In genomic region chr16:89993971-89994370, GRCh38 we compare ENCODE assay signal across 13 cellular contexts. TPM values are rescaled to one million over a fixed set of nuclear protein-coding genes. Genes with fewer than 3 reads are reported as not detected.
A peak's percentile ranks its signal among the peaks of the same experiment; 100 is the strongest.
DNase-seq lines count a peak whose midpoint lies in the region; ATAC-seq and TF ChIP-seq lines count a peak whose summit lies in the region.
"Had no signal": no experiment of that assay in that cellular context is flagged by ENCODE, and none has a peak within 500 bp of the region (broad histone marks: within the 10 kb centered on the region; RNA-seq: fewer than 3 reads in every experiment).

No MANE protein-coding gene starts in this region.

- H3K27ac Mint-ChIP-seq in activated CD4-positive, alpha-beta T cell treated with anti-CD3 and anti-CD28 coated beads for 36 hours, result peak overlapping the region; percentile 82

- peaks cover 3% of the 10 kb centered on the region for H3K9me3 ChIP-seq in RWPE2 (ENCODE audit: severe bottlenecking)
- H3K9me3 ChIP-seq in iPS-18a (ENCODE audit: control insufficient read depth, low read depth, low read length), result peaks cover 12% of the 10 kb centered on the region
- no peaks in the 10 kb centered on the region for H3K9me3 ChIP-seq in stomach smooth muscle (ENCODE audit: control insufficient read depth in 2 of 2, low read length in 2 of 2)
- H3K9me3 ChIP-seq: tibial artery had no signal

- H3K27ac ChIP-seq in RWPE2 (ENCODE audit: poor library complexity, severe bottlenecking) (peak overlapping the region; percentile 70), iPS-18a (ENCODE audit: low read length) (peak overlapping the region; percentile 52), stomach smooth muscle (ENCODE audit: low read length) (peak overlapping the region; percentile 76)

- POLR2A ChIA-PET in activated CD4-positive, alpha-beta T cell treated with anti-CD3 and anti-CD28 coated beads for 36 hours (lab: Charles Lee), result no interaction called here

- peaks cover 4% of the 10 kb centered on the region for H3K27me3 Mint-ChIP-seq in activated CD4-positive, alpha-beta T cell treated with anti-CD3 and anti-CD28 coated beads for 36 hours
- H3K27me3 Mint-ChIP-seq: activated B cell treated with CpG ODN at 0.5 μM for 24 hours had no signal

- CTCF ChIA-PET in activated CD4-positive, alpha-beta T cell treated with anti-CD3 and anti-CD28 coated beads for 36 hours (lab: Charles Lee), result interaction anchor here (0.6 kb wide), 1 partner anchor 86 kb away, joined by 3 read pairs; no protein-coding TSS in a partner anchor

- H3K36me3 Mint-ChIP-seq in activated CD4-positive, alpha-beta T cell treated with anti-CD3 and anti-CD28 coated beads for 36 hours (ENCODE audit: low read depth), result peaks cover 66% of the 10 kb centered on the region

- intact Hi-C loops in activated CD4-positive, alpha-beta T cell treated with anti-CD3 and anti-CD28 coated beads for 36 hours (cut with DNase I, micrococcal nuclease), result loop anchor here in 1 of 2 experiments (2.0 kb wide), 1 partner anchor 29 kb away; no protein-coding TSS in a partner anchor

- H3K4me1 ChIP-seq in RWPE2 (ENCODE audit: insufficient read depth, poor library complexity, severe bottlenecking) (no peaks in the 10 kb centered on the region), iPS-18a (ENCODE audit: control insufficient read depth, low read depth, low read length) (no peaks in the 10 kb centered on the region), stomach smooth muscle (ENCODE audit: control insufficient read depth, insufficient read depth, low read length) (peaks cover 5% of the 10 kb centered on the region)
- H3K4me1 ChIP-seq: tibial artery had no signal

- no peak for DNase-seq in activated CD4-positive, alpha-beta T cell treated with anti-CD3 and anti-CD28 coated beads for 36 hours
- no peak for DNase-seq in activated CD4-positive, alpha-beta T cell treated with anti-CD3 and anti-CD28 coated beads, Interleukin-2, amount 50 U/mL, for 4 hours
- DNase-seq in RWPE2 (ENCODE audit: low spot score) (no peak), inferior parietal cortex (ENCODE audit: extremely low spot score) (no peak), GM13977 (ENCODE audit: low spot score) (no peak)
- DNase-seq: activated B cell treated with CpG ODN at 0.5 μM for 24 hours, DND-41, NCI-H2227 treated with DMSO at 0.1 percent for 48 hours, Right ventricle myocardium superior, tibial artery had no signal

- H3K4me3 Mint-ChIP-seq in activated CD4-positive, alpha-beta T cell treated with anti-CD3 and anti-CD28 coated beads for 36 hours, result no peak overlapping the region
- H3K4me3 Mint-ChIP-seq: activated B cell treated with CpG ODN at 0.5 μM for 24 hours had no signal

- H3K9me3 Mint-ChIP-seq in activated CD4-positive, alpha-beta T cell treated with anti-CD3 and anti-CD28 coated beads for 36 hours (ENCODE audit: low read depth), result peaks cover 17% of the 10 kb centered on the region
- H3K9me3 Mint-ChIP-seq: activated B cell treated with CpG ODN at 0.5 μM for 24 hours had no signal

- H3K4me3 ChIP-seq in RWPE2 (ENCODE audit: severe bottlenecking) (no peak overlapping the region), iPS-18a (ENCODE audit: low read length) (no peak overlapping the region), stomach smooth muscle (ENCODE audit: low read length in 2 of 2) (no peak overlapping the region)
- H3K4me3 ChIP-seq: tibial artery had no signal

- TF ChIP-seq CTCF in RWPE2 (IDR thresholded peaks at IDR 0.05; ENCODE audit: poor library complexity, severe bottlenecking) (no peak), GM13977 (IDR thresholded peaks at IDR 0.05; ENCODE audit: extremely low read depth, insufficient read depth, missing control alignments) (no peak)

- in situ Hi-C loops in GM13977 (cut with MboI; ENCODE audit: low pct_unique_long_range_greater_than_20kb, low sequenced_read_pairs, unreplicated experiment), result no loop called here

- peaks cover 12% of the 10 kb centered on the region for H3K4me1 Mint-ChIP-seq in activated CD4-positive, alpha-beta T cell treated with anti-CD3 and anti-CD28 coated beads for 36 hours
- H3K4me1 Mint-ChIP-seq: activated B cell treated with CpG ODN at 0.5 μM for 24 hours had no signal

- H3K27me3 ChIP-seq in RWPE2 (ENCODE audit: insufficient read depth, poor library complexity, severe bottlenecking), result no peaks in the 10 kb centered on the region
- no peaks in the 10 kb centered on the region for H3K27me3 ChIP-seq in iPS-18a (ENCODE audit: control insufficient read depth, insufficient read depth, low read length)
- H3K27me3 ChIP-seq in stomach smooth muscle (ENCODE audit: control insufficient read depth in 1 of 2, insufficient read depth in 2 of 2, low read length in 2 of 2), result no peaks in the 10 kb centered on the region
- H3K27me3 ChIP-seq: tibial artery had no signal

- ATAC-seq in activated CD4-positive, alpha-beta T cell treated with anti-CD3 and anti-CD28 coated beads for 36 hours, result no peak
- no peak for ATAC-seq in RWPE2 (ENCODE audit: low read depth)
- no peak for ATAC-seq in GM19463 (IDR thresholded peaks at IDR 0.05; ENCODE audit: unreplicated experiment)

- no peak overlapping the region for H3K9ac ChIP-seq in iPS-18a (ENCODE audit: low read length)
- H3K9ac ChIP-seq in stomach smooth muscle (ENCODE audit: low read length in 2 of 2), result peak overlapping the region in 1 of 2 donors; percentile 40

- H3K36me3 ChIP-seq in RWPE2 (ENCODE audit: low read depth), result peaks cover 48% of the 10 kb centered on the region
- H3K36me3 ChIP-seq in iPS-18a (ENCODE audit: control insufficient read depth, low read depth, low read length), result peaks cover 44% of the 10 kb centered on the region
- peaks cover 12 to 17% of the 10 kb centered on the region in 2 donors for H3K36me3 ChIP-seq in stomach smooth muscle (ENCODE audit: control insufficient read depth in 2 of 2, insufficient read depth in 2 of 2, low read length in 2 of 2)

RNA-seq across cellular contexts. Expression of gene DBNDD1, which starts 25.3 kb away (rescaled TPM):
- 1 to 10 TPM; 1.2 to 1.5 TPM for total RNA-seq in activated CD4-positive, alpha-beta T cell treated with anti-CD3 and anti-CD28 coated beads for 36 hours

RNA-seq across cellular contexts. Expression of gene DEF8, which starts 45.4 kb away (rescaled TPM):
- 10 to 100 TPM; 21.1 to 25.9 TPM for total RNA-seq in activated CD4-positive, alpha-beta T cell treated with anti-CD3 and anti-CD28 coated beads for 36 hours
